Comparison of ENCODE assay signal across 26 cellular contexts in genomic region chr17:57514614-57515013, GRCh38.
DNase-seq lines count a peak whose midpoint lies in the region; ATAC-seq and TF ChIP-seq lines count a peak whose summit lies in the region.
"Had no signal": no experiment of that assay in that cellular context is flagged by ENCODE, and none has a peak within 500 bp of the region (broad histone marks: within the 10 kb centered on the region; RNA-seq: fewer than 3 reads in every experiment).

No MANE protein-coding gene starts in this region.

- peaks cover 30% of the 10 kb centered on the region for H3K4me1 Mint-ChIP-seq in activated T-cell treated with anti-CD3 and anti-CD28 coated beads, Interleukin-2, amount 50 U/mL, for 24 hours (ENCODE audit: low read depth)
- peaks cover 17% of the 10 kb centered on the region for H3K4me1 Mint-ChIP-seq in activated T-cell treated with anti-CD3 and anti-CD28 coated beads, Interleukin-2, amount 50 U/mL, for 4 hours (ENCODE audit: low read depth)
- H3K4me1 Mint-ChIP-seq in type B pancreatic cell (ENCODE audit: unreplicated experiment): peaks cover 71% of the 10 kb centered on the region
- H3K4me1 Mint-ChIP-seq in natural killer cell treated with Interleukin-12 subunit alpha and Interleukin-12 subunit beta and Interleukin-15 and Interleukin-18, amount 100 ng/mL, for 72 hours (ENCODE audit: low read depth in 2 of 2): peaks cover 3 to 4% of the 10 kb centered on the region in 2 donors

- no peaks in the 10 kb centered on the region for H3K9me3 ChIP-seq in KOPT-K1 (ENCODE audit: insufficient read depth, low read length, poor library complexity, severe bottlenecking)
- no peaks in the 10 kb centered on the region for H3K9me3 ChIP-seq in right atrium auricular region
- H3K9me3 ChIP-seq: HAP-1, left lung, MG63, Peyer's patch had no signal

- ATAC-seq in activated T-cell treated with anti-CD3 and anti-CD28 coated beads, Interleukin-2, amount 50 U/mL, for 4 hours: no peak
- ATAC-seq in natural killer cell treated with Interleukin-12 subunit alpha and Interleukin-12 subunit beta and Interleukin-15 and Interleukin-18, amount 100 ng/mL, for 72 hours: no peak
- no peak for ATAC-seq in GM18502 (IDR thresholded peaks at IDR 0.05; ENCODE audit: poor library complexity, unreplicated experiment)
- ATAC-seq: left lung had no signal

- H3K4me3 ChIP-seq in epithelial cell of esophagus (ENCODE audit: low read length) (no peak overlapping the region), right atrium auricular region (no peak overlapping the region)
- H3K4me3 ChIP-seq: HAP-1, left lung, MG63, Peyer's patch had no signal

- no peak overlapping the region for H3K4me3 Mint-ChIP-seq in activated T-cell treated with anti-CD3 and anti-CD28 coated beads, Interleukin-2, amount 50 U/mL, for 24 hours
- H3K4me3 Mint-ChIP-seq in activated T-cell treated with anti-CD3 and anti-CD28 coated beads, Interleukin-2, amount 50 U/mL, for 4 hours: no peak overlapping the region
- H3K4me3 Mint-ChIP-seq in type B pancreatic cell: no peak overlapping the region
- no peak overlapping the region for H3K4me3 Mint-ChIP-seq in natural killer cell treated with Interleukin-12 subunit alpha and Interleukin-12 subunit beta and Interleukin-15 and Interleukin-18, amount 100 ng/mL, for 72 hours
- H3K4me3 Mint-ChIP-seq: activated B cell treated with CpG ODN at 0.5 μM for 24 hours; CD4-positive, alpha-beta memory T cell; IgD-negative memory B cell had no signal

- TF ChIP-seq CTCF in epithelial cell of esophagus (IDR thresholded peaks at IDR 0.05; ENCODE audit: insufficient read depth, low read depth, low read length, missing control alignments): no peak
- no peak for TF ChIP-seq CTCF in type B pancreatic cell (conservative IDR thresholded peaks at IDR 0.05)
- TF ChIP-seq CTCF in right atrium auricular region (IDR thresholded peaks at IDR 0.05): no peak

- no peaks in the 10 kb centered on the region for H3K27me3 ChIP-seq in right atrium auricular region
- H3K27me3 ChIP-seq: left lung, MG63, Peyer's patch had no signal

- H3K9me3 Mint-ChIP-seq in activated T-cell treated with anti-CD3 and anti-CD28 coated beads, Interleukin-2, amount 50 U/mL, for 24 hours: no peaks in the 10 kb centered on the region
- H3K9me3 Mint-ChIP-seq in activated T-cell treated with anti-CD3 and anti-CD28 coated beads, Interleukin-2, amount 50 U/mL, for 4 hours: no peaks in the 10 kb centered on the region
- no peaks in the 10 kb centered on the region for H3K9me3 Mint-ChIP-seq in type B pancreatic cell
- H3K9me3 Mint-ChIP-seq in natural killer cell treated with Interleukin-12 subunit alpha and Interleukin-12 subunit beta and Interleukin-15 and Interleukin-18, amount 100 ng/mL, for 72 hours: no peaks in the 10 kb centered on the region
- H3K9me3 Mint-ChIP-seq: activated B cell treated with CpG ODN at 0.5 μM for 24 hours; CD4-positive, alpha-beta memory T cell; IgD-negative memory B cell had no signal

- H3K27me3 Mint-ChIP-seq in activated T-cell treated with anti-CD3 and anti-CD28 coated beads, Interleukin-2, amount 50 U/mL, for 24 hours: no peaks in the 10 kb centered on the region
- no peaks in the 10 kb centered on the region for H3K27me3 Mint-ChIP-seq in activated T-cell treated with anti-CD3 and anti-CD28 coated beads, Interleukin-2, amount 50 U/mL, for 4 hours (ENCODE audit: low read depth)
- H3K27me3 Mint-ChIP-seq in type B pancreatic cell: no peaks in the 10 kb centered on the region
- H3K27me3 Mint-ChIP-seq in natural killer cell treated with Interleukin-12 subunit alpha and Interleukin-12 subunit beta and Interleukin-15 and Interleukin-18, amount 100 ng/mL, for 72 hours: no peaks in the 10 kb centered on the region
- H3K27me3 Mint-ChIP-seq: activated B cell treated with CpG ODN at 0.5 μM for 24 hours; CD4-positive, alpha-beta memory T cell; IgD-negative memory B cell had no signal

- H3K36me3 Mint-ChIP-seq in activated T-cell treated with anti-CD3 and anti-CD28 coated beads, Interleukin-2, amount 50 U/mL, for 24 hours (ENCODE audit: low read depth): no peaks in the 10 kb centered on the region
- H3K36me3 Mint-ChIP-seq in activated T-cell treated with anti-CD3 and anti-CD28 coated beads, Interleukin-2, amount 50 U/mL, for 4 hours (ENCODE audit: insufficient read depth): peaks cover 4% of the 10 kb centered on the region
- H3K36me3 Mint-ChIP-seq in type B pancreatic cell: peaks cover 9% of the 10 kb centered on the region
- no peaks in the 10 kb centered on the region for H3K36me3 Mint-ChIP-seq in natural killer cell treated with Interleukin-12 subunit alpha and Interleukin-12 subunit beta and Interleukin-15 and Interleukin-18, amount 100 ng/mL, for 72 hours

- peak overlapping the region; percentile 82 for H3K27ac Mint-ChIP-seq in activated T-cell treated with anti-CD3 and anti-CD28 coated beads, Interleukin-2, amount 50 U/mL, for 24 hours
- H3K27ac Mint-ChIP-seq in type B pancreatic cell: peak overlapping the region; percentile 6
- H3K27ac Mint-ChIP-seq in natural killer cell treated with Interleukin-12 subunit alpha and Interleukin-12 subunit beta and Interleukin-15 and Interleukin-18, amount 100 ng/mL, for 72 hours: peak overlapping the region in 1 of 2 donors; percentile 66
- H3K27ac Mint-ChIP-seq: activated B cell treated with CpG ODN at 0.5 μM for 24 hours had no signal

- H3K36me3 ChIP-seq in KOPT-K1 (ENCODE audit: insufficient read depth, low read length) (peaks cover 87% of the 10 kb centered on the region), right atrium auricular region (no peaks in the 10 kb centered on the region)
- H3K36me3 ChIP-seq: HAP-1, left lung, MG63, Peyer's patch had no signal

- peak overlapping the region; percentile 30 for H3K27ac ChIP-seq in KOPT-K1 (ENCODE audit: low read depth, low read length, poor library complexity, severe bottlenecking)
- H3K27ac ChIP-seq in right atrium auricular region: no peak overlapping the region
- H3K27ac ChIP-seq: left lung, Peyer's patch had no signal

- H3K4me1 ChIP-seq in right atrium auricular region: peaks cover 0 to 29% of the 10 kb centered on the region in 2 donors
- H3K4me1 ChIP-seq: left lung, Peyer's patch had no signal

- no peak for DNase-seq in activated T-cell treated with anti-CD3 and anti-CD28 coated beads, Interleukin-2, amount 50 U/mL, for 24 hours
- DNase-seq in activated T-cell treated with anti-CD3 and anti-CD28 coated beads, Interleukin-2, amount 50 U/mL, for 4 hours: no peak
- DNase-seq in epithelial cell of esophagus (ENCODE audit: low read depth) (peak; percentile 34), type B pancreatic cell (ENCODE audit: extremely low spot score, unreplicated experiment) (no peak), right atrium auricular region (ENCODE audit: low spot score) (no peak)
- DNase-seq in natural killer cell treated with Interleukin-12 subunit alpha and Interleukin-12 subunit beta and Interleukin-15 and Interleukin-18, amount 100 ng/mL, for 72 hours (ENCODE audit: low spot score): no peak
- DNase-seq: activated B cell treated with CpG ODN at 0.5 μM for 24 hours; activated CD4-positive, alpha-beta T cell treated with anti-CD3 and anti-CD28 coated beads, Interleukin-2, amount 50 U/mL, for 4 hours; activated CD8-positive, alpha-beta memory T cell treated with anti-CD3 and anti-CD28 coated beads, Interleukin-2, amount 50 U/mL, for 4 hours; activated effector memory CD4-positive, alpha-beta T cell treated with anti-CD3 and anti-CD28 coated beads, Interleukin-2, amount 50 U/mL, for 16 hours; CD4-positive, alpha-beta memory T cell; DMS 273 treated with DMSO at 0.1 percent for 48 hours; left lung; MG63; NCI-H1417; NCI-H2029 treated with DMSO at 0.1 percent for 48 hours; NCI-H69; Peyer's patch; small intestine; stimulated activated CD8-positive, alpha-beta memory T cell treated with anti-CD3 and anti-CD28 coated beads, Interleukin-4, amount 100 ng/mL, for 48 hours; SW 1271; T1000 had no signal
